Comparison of ENCODE assay signal across 17 cellular contexts in the genomic region with DNA sequence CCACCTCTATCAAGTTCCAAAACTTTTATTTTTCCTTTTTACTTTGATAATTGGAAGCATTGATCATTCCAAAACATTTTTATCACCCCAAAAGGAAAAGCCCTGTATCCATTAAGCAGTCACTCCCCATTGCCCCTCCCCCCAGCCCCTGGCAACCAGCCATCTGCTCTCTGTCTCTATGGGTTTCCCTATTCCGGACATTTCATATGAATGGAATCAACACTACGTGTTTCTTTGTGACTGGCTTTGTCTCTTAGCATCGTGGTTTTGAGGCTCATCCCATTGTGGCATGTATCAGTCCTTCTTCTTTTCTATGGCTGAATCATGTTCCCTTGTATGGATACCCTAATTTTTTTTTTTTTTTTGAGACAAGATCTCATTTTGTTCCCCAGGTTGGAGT. TPM values are rescaled to one million over a fixed set of nuclear protein-coding genes. Genes with fewer than 3 reads are reported as not detected.
DNase-seq lines count a peak whose midpoint lies in the region; ATAC-seq and TF ChIP-seq lines count a peak whose summit lies in the region.
"Had no signal": no experiment of that assay in that cellular context is flagged by ENCODE, and none has a peak within 500 bp of the region (broad histone marks: within the 10 kb centered on the region; RNA-seq: fewer than 3 reads in every experiment).

No MANE protein-coding gene starts in this region.

- H3K27me3 Mint-ChIP-seq in glutamatergic neuron (ENCODE audit: unreplicated experiment): peaks cover 6% of the 10 kb centered on the region

- TF ChIP-seq CTCF in WERI-Rb-1 (IDR thresholded peaks at IDR 0.05; ENCODE audit: low read depth, low read length): no peak
- no peak for TF ChIP-seq CTCF in glutamatergic neuron (IDR thresholded peaks at IDR 0.05; ENCODE audit: partially characterized antibody, unreplicated experiment)
- no peak for TF ChIP-seq CTCF in lower leg skin (IDR thresholded peaks at IDR 0.05)

- peak overlapping the region; percentile 87 for H3K27ac Mint-ChIP-seq in glutamatergic neuron (ENCODE audit: unreplicated experiment)

- H3K4me3 ChIP-seq in WERI-Rb-1 (ENCODE audit: low read depth, low read length) (no peak overlapping the region), lower leg skin (ENCODE audit: low read depth, poor library complexity, severe bottlenecking) (no peak overlapping the region)
- H3K4me3 ChIP-seq: SJCRH30 had no signal

- no peak for TF ChIP-seq POLR2A in lower leg skin (IDR thresholded peaks at IDR 0.05)

- no peaks in the 10 kb centered on the region for H3K27me3 ChIP-seq in WERI-Rb-1 (ENCODE audit: insufficient read depth, low read depth, severe bottlenecking)
- H3K27me3 ChIP-seq: SJCRH30 had no signal

- intact Hi-C loops in left ventricle myocardium superior (cut with micrococcal nuclease): no loop called here
- intact Hi-C loops in Right ventricle myocardium superior (cut with DNase I): no loop called here
- intact Hi-C loops in lower leg skin (cut with DNase I; ENCODE audit: low total_unique reads): no loop called here

- WGBS in lower leg skin, 2 donors: 16 to 27% methylated on average over 3 of the region's 3 CpGs

- DNase-seq in left ventricle myocardium superior: peak; percentile 47
- DNase-seq in Right ventricle myocardium superior: no peak
- peak; percentile 55 for DNase-seq in WERI-Rb-1
- DNase-seq in glutamatergic neuron: peak; percentile 81
- DNase-seq in middle frontal gyrus (ENCODE audit: extremely low spot score, low spot score): no peak
- no peak for DNase-seq in lower leg skin (ENCODE audit: low spot score in 2 of 2)
- no peak for DNase-seq in ecto neural progenitor cell (ENCODE audit: low spot score)
- DNase-seq: COR-L47, DMS153, NCI-H1048, NCI-H1694, NCI-H2171, NCI-H510A, RPMI8226, SJCRH30 had no signal

- H3K36me3 ChIP-seq in WERI-Rb-1: no peaks in the 10 kb centered on the region
- H3K36me3 ChIP-seq: SJCRH30 had no signal

- H3K4me1 Mint-ChIP-seq in glutamatergic neuron (ENCODE audit: low read depth, unreplicated experiment): peaks cover 13% of the 10 kb centered on the region

- no peak overlapping the region for H3K27ac ChIP-seq in WERI-Rb-1
- H3K27ac ChIP-seq: C4-2B, SJCRH30 had no signal

- ATAC-seq in left ventricle myocardium superior: no peak
- no peak for ATAC-seq in Right ventricle myocardium superior (ENCODE audit: poor library complexity)
- ATAC-seq in GM21786 (IDR thresholded peaks at IDR 0.05; ENCODE audit: unreplicated experiment): no peak

- no peaks in the 10 kb centered on the region for H3K36me3 Mint-ChIP-seq in glutamatergic neuron (ENCODE audit: unreplicated experiment)

- no peaks in the 10 kb centered on the region for H3K9me3 Mint-ChIP-seq in glutamatergic neuron (ENCODE audit: unreplicated experiment)

- H3K9me3 ChIP-seq in WERI-Rb-1 (ENCODE audit: severe bottlenecking): no peaks in the 10 kb centered on the region
- H3K9me3 ChIP-seq: SJCRH30 had no signal

- no peak overlapping the region for H3K4me3 Mint-ChIP-seq in glutamatergic neuron (ENCODE audit: unreplicated experiment)

RNA-seq across cellular contexts. Expression of gene PHETA1, which starts 18.0 kb away (rescaled TPM):
- total RNA-seq in left ventricle myocardium superior (28.6 TPM), Right ventricle myocardium superior (35.1 TPM), glutamatergic neuron (ENCODE audit: unreplicated experiment) (33.2 TPM), lower leg skin (10 to 100 TPM; 18.6 to 37.3 (median 25.1) TPM)

RNA-seq across cellular contexts. Expression of gene SH2B3, which starts 18.8 kb away (rescaled TPM):
- total RNA-seq in left ventricle myocardium superior (45.1 TPM), Right ventricle myocardium superior (42.8 TPM), glutamatergic neuron (ENCODE audit: unreplicated experiment) (18.1 TPM), lower leg skin (10 to 100 TPM in 1 of 4 donors, 1 to 10 TPM in 3; 6.5 to 16.1 (median 8.2) TPM)

Comparison
In these comparisons a context has a peak if more than half of its experiments do, and no peak if none do; other contexts are left out.
1. DNase-seq: peak in left ventricle myocardium superior (single experiment), WERI-Rb-1 (single experiment) and glutamatergic neuron (single experiment); none in Right ventricle myocardium superior (single experiment), middle frontal gyrus (single experiment), lower leg skin (0 of 2) and ecto neural progenitor cell (single experiment).